In the genomic region with DNA sequence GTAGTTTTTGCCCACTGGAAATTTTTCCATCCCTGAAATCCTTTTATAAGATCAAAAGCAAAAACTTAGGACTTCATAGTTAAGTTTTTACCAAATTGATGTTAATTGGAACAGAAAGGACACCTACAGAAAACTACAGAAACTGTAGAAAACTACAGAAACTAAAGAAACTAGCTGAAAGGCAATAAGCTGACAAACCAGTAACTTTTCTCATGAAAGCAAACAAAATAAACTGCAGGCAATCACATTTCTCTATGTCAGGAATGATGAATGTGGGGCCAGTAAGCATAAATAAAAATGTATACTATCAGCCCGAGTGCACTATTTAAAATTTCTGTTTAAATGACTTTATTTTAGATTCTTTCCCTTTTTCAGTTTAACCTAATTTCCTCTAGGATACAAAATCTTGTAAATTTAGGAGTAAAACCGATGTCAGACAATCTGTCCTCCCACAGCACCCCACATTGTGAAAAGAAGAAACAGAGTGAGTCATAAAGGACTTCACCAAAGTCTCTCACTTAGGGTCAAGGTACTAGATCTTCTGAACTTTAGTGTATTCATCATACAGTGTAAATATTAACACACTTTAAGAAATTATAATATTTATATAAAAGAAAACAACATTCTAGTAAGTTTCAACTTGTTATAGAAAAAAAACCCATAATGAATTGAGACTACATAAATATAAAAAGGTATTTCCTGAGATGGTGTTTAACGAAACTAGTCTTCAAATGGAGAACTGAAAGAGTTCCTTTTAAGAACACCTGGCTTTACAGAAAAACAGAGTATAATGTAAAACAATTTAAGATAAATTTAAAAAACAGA, we compare ENCODE assay signal across 2 cellular contexts.
TF ChIP-seq lines count a peak whose summit lies in the region.

No MANE protein-coding gene starts in this region.

TF ChIP-seq in HepG2, 621 proteins besides CTCF, POLR2A, EP300 and RAD21:
- TF ChIP-seq SMARCC2 (IDR thresholded peaks at IDR 0.05) (no peak), SRSF1 (optimal IDR thresholded peaks at IDR 0.05; ENCODE audit: low read depth, low read length) (no peak), NR1H2 (CRISPR knock-in tag; IDR thresholded peaks at IDR 0.05; ENCODE audit: borderline replicate concordance, low read depth) (no peak), LCORL (IDR thresholded peaks at IDR 0.05) (no peak), LCORL (CRISPR knock-in tag; IDR thresholded peaks at IDR 0.05) (no peak), ARHGAP35 (CRISPR knock-in tag; IDR thresholded peaks at IDR 0.05; ENCODE audit: borderline replicate concordance) (no peak), ZNF570 (CRISPR knock-in tag; IDR thresholded peaks at IDR 0.05; ENCODE audit: borderline replicate concordance) (no peak), FOSL1 (CRISPR knock-in tag; IDR thresholded peaks at IDR 0.05; ENCODE audit: borderline replicate concordance) (peak; percentile 48; the same call in 1 of the 2 replicates), RARA (CRISPR knock-in tag; IDR thresholded peaks at IDR 0.05) (0 out of 2 replicates have a peak, but pooled peaks have one; percentile 28), NR2F6 (IDR thresholded peaks at IDR 0.05) (peak; percentile 27; the same call in 1 of the 2 replicates), NR2F6 (CRISPR knock-in tag; IDR thresholded peaks at IDR 0.05) (no peak)
- TF ChIP-seq, protein P1, sequence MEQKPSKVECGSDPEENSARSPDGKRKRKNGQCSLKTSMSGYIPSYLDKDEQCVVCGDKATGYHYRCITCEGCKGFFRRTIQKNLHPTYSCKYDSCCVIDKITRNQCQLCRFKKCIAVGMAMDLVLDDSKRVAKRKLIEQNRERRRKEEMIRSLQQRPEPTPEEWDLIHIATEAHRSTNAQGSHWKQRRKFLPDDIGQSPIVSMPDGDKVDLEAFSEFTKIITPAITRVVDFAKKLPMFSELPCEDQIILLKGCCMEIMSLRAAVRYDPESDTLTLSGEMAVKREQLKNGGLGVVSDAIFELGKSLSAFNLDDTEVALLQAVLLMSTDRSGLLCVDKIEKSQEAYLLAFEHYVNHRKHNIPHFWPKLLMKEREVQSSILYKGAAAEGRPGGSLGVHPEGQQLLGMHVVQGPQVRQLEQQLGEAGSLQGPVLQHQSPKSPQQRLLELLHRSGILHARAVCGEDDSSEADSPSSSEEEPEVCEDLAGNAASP (CRISPR knock-in tag; IDR thresholded peaks at IDR 0.05; ENCODE audit: borderline replicate concordance) = no peak
- TF ChIP-seq, protein P2, sequence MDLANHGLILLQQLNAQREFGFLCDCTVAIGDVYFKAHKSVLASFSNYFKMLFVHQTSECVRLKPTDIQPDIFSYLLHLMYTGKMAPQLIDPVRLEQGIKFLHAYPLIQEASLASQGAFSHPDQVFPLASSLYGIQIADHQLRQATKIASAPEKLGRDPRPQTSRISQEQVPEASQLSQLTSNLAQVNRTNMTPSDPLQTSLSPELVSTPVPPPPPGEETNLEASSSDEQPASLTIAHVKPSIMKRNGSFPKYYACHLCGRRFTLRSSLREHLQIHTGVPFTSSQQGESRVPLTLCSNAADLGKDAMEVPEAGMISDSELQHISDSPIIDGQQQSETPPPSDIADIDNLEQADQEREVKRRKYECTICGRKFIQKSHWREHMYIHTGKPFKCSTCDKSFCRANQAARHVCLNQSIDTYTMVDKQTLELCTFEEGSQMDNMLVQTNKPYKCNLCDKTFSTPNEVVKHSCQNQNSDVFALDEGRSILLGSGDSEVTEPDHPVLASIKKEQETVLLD (CRISPR knock-in tag; IDR thresholded peaks at IDR 0.05; ENCODE audit: low read depth) = no peak

TF ChIP-seq in GM23338, 12 proteins besides CTCF, POLR2A, EP300 and RAD21:
- no peak for TF ChIP-seq JUNB (IDR thresholded peaks at IDR 0.05; ENCODE audit: unreplicated experiment)
- TF ChIP-seq, protein P3, sequence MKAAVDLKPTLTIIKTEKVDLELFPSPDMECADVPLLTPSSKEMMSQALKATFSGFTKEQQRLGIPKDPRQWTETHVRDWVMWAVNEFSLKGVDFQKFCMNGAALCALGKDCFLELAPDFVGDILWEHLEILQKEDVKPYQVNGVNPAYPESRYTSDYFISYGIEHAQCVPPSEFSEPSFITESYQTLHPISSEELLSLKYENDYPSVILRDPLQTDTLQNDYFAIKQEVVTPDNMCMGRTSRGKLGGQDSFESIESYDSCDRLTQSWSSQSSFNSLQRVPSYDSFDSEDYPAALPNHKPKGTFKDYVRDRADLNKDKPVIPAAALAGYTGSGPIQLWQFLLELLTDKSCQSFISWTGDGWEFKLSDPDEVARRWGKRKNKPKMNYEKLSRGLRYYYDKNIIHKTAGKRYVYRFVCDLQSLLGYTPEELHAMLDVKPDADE (IDR thresholded peaks at IDR 0.05) = no peak
- no peak for TF ChIP-seq CREB1 (CRISPR knock-in tag; IDR thresholded peaks at IDR 0.05; ENCODE audit: low read depth)
